ENCODE assay signal across 1 cellular context in the genomic region with DNA sequence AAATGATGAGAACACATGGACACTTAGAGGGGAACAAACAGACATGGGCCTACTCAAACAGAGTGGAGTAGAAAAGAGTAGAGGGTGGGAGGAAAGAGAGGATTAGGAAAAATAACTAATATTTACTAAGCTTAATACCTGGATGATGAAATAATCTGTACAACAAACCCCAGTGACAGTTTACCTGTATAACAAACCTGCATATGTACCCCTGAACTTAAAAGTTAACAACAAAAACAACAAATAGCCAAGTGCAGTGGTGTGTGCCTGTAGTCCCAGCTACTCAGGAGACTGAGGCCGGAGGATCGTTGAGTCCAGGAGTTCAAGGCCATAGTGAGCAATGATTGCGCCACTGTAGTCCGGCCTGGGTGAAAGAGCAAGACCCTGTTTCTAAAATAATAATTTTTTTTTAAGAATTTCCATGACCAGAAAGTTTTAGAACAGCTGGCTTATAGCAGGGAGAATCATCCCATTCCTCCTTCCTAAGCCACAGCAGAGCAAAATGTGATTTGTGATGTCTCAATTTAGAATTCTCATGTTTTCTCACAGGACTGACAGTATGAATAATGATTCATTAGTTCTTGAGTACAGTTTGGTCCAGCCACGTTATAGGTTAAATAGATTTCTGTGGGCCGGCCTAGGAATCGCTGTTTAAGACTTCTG.
TF ChIP-seq lines count a peak whose summit lies in the region.

No MANE protein-coding gene starts in this region.

TF ChIP-seq in HepG2, 621 proteins besides CTCF, POLR2A, EP300 and RAD21 (continued from another document and continues in another):
- TF ChIP-seq, protein P1, sequence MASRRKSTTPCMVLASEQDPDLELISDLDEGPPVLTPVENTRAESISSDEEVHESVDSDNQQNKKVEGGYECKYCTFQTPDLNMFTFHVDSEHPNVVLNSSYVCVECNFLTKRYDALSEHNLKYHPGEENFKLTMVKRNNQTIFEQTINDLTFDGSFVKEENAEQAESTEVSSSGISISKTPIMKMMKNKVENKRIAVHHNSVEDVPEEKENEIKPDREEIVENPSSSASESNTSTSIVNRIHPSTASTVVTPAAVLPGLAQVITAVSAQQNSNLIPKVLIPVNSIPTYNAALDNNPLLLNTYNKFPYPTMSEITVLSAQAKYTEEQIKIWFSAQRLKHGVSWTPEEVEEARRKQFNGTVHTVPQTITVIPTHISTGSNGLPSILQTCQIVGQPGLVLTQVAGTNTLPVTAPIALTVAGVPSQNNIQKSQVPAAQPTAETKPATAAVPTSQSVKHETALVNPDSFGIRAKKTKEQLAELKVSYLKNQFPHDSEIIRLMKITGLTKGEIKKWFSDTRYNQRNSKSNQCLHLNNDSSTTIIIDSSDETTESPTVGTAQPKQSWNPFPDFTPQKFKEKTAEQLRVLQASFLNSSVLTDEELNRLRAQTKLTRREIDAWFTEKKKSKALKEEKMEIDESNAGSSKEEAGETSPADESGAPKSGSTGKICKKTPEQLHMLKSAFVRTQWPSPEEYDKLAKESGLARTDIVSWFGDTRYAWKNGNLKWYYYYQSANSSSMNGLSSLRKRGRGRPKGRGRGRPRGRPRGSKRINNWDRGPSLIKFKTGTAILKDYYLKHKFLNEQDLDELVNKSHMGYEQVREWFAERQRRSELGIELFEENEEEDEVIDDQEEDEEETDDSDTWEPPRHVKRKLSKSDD (CRISPR knock-in tag; IDR thresholded peaks at IDR 0.05; ENCODE audit: low read depth), result no peak
- TF ChIP-seq, protein P2, sequence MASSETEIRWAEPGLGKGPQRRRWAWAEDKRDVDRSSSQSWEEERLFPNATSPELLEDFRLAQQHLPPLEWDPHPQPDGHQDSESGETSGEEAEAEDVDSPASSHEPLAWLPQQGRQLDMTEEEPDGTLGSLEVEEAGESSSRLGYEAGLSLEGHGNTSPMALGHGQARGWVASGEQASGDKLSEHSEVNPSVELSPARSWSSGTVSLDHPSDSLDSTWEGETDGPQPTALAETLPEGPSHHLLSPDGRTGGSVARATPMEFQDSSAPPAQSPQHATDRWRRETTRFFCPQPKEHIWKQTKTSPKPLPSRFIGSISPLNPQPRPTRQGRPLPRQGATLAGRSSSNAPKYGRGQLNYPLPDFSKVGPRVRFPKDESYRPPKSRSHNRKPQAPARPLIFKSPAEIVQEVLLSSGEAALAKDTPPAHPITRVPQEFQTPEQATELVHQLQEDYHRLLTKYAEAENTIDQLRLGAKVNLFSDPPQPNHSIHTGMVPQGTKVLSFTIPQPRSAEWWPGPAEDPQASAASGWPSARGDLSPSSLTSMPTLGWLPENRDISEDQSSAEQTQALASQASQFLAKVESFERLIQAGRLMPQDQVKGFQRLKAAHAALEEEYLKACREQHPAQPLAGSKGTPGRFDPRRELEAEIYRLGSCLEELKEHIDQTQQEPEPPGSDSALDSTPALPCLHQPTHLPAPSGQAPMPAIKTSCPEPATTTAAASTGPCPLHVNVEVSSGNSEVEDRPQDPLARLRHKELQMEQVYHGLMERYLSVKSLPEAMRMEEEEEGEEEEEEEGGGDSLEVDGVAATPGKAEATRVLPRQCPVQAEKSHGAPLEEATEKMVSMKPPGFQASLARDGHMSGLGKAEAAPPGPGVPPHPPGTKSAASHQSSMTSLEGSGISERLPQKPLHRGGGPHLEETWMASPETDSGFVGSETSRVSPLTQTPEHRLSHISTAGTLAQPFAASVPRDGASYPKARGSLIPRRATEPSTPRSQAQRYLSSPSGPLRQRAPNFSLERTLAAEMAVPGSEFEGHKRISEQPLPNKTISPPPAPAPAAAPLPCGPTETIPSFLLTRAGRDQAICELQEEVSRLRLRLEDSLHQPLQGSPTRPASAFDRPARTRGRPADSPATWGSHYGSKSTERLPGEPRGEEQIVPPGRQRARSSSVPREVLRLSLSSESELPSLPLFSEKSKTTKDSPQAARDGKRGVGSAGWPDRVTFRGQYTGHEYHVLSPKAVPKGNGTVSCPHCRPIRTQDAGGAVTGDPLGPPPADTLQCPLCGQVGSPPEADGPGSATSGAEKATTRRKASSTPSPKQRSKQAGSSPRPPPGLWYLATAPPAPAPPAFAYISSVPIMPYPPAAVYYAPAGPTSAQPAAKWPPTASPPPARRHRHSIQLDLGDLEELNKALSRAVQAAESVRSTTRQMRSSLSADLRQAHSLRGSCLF (CRISPR knock-in tag; IDR thresholded peaks at IDR 0.05; ENCODE audit: borderline replicate concordance), result no peak
- TF ChIP-seq DPF2 (CRISPR knock-in tag; IDR thresholded peaks at IDR 0.05; ENCODE audit: borderline replicate concordance, low read depth) (peak; percentile 80), MIER2 (CRISPR knock-in tag; IDR thresholded peaks at IDR 0.05) (no peak), TBL1XR1 (IDR thresholded peaks at IDR 0.05; ENCODE audit: borderline replicate concordance, low read length, partially characterized antibody) (no peak), MEIS1 (CRISPR knock-in tag; IDR thresholded peaks at IDR 0.05; ENCODE audit: borderline replicate concordance) (no peak), PRPF4 (IDR thresholded peaks at IDR 0.05; ENCODE audit: low read depth, low read length, poor library complexity, severe bottlenecking) (no peak), HNF4G (IDR thresholded peaks at IDR 0.05; ENCODE audit: borderline replicate concordance, low read depth, low read length) (peak; percentile 83), HNF4G (CRISPR knock-in tag; IDR thresholded peaks at IDR 0.05; ENCODE audit: borderline replicate concordance, low read depth) (peak; percentile 60; the same call in 1 of the 2 replicates), ZNF768 (CRISPR knock-in tag; IDR thresholded peaks at IDR 0.05) (no peak), ZMYM3 (CRISPR knock-in tag; IDR thresholded peaks at IDR 0.05) (peak; percentile 81; the same call in 1 of the 2 replicates), ZSCAN20 (CRISPR knock-in tag; IDR thresholded peaks at IDR 0.05; ENCODE audit: borderline replicate concordance) (no peak), RFX5 (IDR thresholded peaks at IDR 0.05; ENCODE audit: low read depth, low read length) (no peak), PRMT3 (CRISPR knock-in tag; IDR thresholded peaks at IDR 0.05; ENCODE audit: borderline replicate concordance, low read depth) (no peak), SMARCC2 (IDR thresholded peaks at IDR 0.05) (no peak), ZNF44 (CRISPR knock-in tag; IDR thresholded peaks at IDR 0.05) (no peak), AGO1 (IDR thresholded peaks at IDR 0.05; ENCODE audit: low read depth, low read length, poor library complexity, severe bottlenecking) (no peak), NKX3-1 (CRISPR knock-in tag; IDR thresholded peaks at IDR 0.05) (no peak), ZNF317 (CRISPR knock-in tag; IDR thresholded peaks at IDR 0.05) (no peak), KDM5A (IDR thresholded peaks at IDR 0.05; ENCODE audit: borderline replicate concordance, low read length) (no peak), ZNF460 (CRISPR knock-in tag; IDR thresholded peaks at IDR 0.05; ENCODE audit: borderline replicate concordance) (no peak), ARNT (IDR thresholded peaks at IDR 0.05) (no peak), ZNF143 (CRISPR knock-in tag; IDR thresholded peaks at IDR 0.05) (no peak), ZNF20 (CRISPR knock-in tag; IDR thresholded peaks at IDR 0.05) (no peak), ZNF782 (CRISPR knock-in tag; IDR thresholded peaks at IDR 0.05; ENCODE audit: borderline replicate concordance) (no peak), KLF15 (CRISPR knock-in tag; IDR thresholded peaks at IDR 0.05; ENCODE audit: borderline replicate concordance) (no peak), SPEN (CRISPR knock-in tag; IDR thresholded peaks at IDR 0.05; ENCODE audit: low read depth) (no peak), ERF (CRISPR knock-in tag; IDR thresholded peaks at IDR 0.05) (peak; percentile 46; the same call in 1 of the 2 replicates), ZNF878 (CRISPR knock-in tag; IDR thresholded peaks at IDR 0.05) (no peak)
- TF ChIP-seq, protein P3, sequence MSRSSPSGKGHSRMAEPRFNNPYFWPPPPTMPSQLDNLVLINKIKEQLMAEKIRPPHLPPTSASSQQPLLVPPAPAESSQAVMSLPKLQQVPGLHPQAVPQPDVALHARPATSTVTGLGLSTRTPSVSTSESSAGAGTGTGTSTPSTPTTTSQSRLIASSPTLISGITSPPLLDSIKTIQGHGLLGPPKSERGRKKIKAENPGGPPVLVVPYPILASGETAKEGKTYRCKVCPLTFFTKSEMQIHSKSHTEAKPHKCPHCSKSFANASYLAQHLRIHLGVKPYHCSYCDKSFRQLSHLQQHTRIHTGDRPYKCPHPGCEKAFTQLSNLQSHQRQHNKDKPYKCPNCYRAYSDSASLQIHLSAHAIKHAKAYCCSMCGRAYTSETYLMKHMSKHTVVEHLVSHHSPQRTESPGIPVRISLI (CRISPR knock-in tag; IDR thresholded peaks at IDR 0.05; ENCODE audit: borderline replicate concordance), result peak; percentile 55; the same call in 1 of the 2 replicates
- TF ChIP-seq, protein P4, sequence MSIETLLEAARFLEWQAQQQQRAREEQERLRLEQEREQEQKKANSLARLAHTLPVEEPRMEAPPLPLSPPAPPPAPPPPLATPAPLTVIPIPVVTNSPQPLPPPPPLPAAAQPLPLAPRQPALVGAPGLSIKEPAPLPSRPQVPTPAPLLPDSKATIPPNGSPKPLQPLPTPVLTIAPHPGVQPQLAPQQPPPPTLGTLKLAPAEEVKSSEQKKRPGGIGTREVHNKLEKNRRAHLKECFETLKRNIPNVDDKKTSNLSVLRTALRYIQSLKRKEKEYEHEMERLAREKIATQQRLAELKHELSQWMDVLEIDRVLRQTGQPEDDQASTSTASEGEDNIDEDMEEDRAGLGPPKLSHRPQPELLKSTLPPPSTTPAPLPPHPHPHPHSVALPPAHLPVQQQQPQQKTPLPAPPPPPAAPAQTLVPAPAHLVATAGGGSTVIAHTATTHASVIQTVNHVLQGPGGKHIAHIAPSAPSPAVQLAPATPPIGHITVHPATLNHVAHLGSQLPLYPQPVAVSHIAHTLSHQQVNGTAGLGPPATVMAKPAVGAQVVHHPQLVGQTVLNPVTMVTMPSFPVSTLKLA (IDR thresholded peaks at IDR 0.05), result no peak
- TF ChIP-seq, protein P5, sequence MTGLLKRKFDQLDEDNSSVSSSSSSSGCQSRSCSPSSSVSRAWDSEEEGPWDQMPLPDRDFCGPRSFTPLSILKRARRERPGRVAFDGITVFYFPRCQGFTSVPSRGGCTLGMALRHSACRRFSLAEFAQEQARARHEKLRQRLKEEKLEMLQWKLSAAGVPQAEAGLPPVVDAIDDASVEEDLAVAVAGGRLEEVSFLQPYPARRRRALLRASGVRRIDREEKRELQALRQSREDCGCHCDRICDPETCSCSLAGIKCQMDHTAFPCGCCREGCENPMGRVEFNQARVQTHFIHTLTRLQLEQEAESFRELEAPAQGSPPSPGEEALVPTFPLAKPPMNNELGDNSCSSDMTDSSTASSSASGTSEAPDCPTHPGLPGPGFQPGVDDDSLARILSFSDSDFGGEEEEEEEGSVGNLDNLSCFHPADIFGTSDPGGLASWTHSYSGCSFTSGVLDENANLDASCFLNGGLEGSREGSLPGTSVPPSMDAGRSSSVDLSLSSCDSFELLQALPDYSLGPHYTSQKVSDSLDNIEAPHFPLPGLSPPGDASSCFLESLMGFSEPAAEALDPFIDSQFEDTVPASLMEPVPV (CRISPR knock-in tag; IDR thresholded peaks at IDR 0.05), result no peak
- TF ChIP-seq, protein P6, sequence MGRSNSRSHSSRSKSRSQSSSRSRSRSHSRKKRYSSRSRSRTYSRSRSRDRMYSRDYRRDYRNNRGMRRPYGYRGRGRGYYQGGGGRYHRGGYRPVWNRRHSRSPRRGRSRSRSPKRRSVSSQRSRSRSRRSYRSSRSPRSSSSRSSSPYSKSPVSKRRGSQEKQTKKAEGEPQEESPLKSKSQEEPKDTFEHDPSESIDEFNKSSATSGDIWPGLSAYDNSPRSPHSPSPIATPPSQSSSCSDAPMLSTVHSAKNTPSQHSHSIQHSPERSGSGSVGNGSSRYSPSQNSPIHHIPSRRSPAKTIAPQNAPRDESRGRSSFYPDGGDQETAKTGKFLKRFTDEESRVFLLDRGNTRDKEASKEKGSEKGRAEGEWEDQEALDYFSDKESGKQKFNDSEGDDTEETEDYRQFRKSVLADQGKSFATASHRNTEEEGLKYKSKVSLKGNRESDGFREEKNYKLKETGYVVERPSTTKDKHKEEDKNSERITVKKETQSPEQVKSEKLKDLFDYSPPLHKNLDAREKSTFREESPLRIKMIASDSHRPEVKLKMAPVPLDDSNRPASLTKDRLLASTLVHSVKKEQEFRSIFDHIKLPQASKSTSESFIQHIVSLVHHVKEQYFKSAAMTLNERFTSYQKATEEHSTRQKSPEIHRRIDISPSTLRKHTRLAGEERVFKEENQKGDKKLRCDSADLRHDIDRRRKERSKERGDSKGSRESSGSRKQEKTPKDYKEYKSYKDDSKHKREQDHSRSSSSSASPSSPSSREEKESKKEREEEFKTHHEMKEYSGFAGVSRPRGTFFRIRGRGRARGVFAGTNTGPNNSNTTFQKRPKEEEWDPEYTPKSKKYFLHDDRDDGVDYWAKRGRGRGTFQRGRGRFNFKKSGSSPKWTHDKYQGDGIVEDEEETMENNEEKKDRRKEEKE (IDR thresholded peaks at IDR 0.05), result no peak
- TF ChIP-seq, protein P7, sequence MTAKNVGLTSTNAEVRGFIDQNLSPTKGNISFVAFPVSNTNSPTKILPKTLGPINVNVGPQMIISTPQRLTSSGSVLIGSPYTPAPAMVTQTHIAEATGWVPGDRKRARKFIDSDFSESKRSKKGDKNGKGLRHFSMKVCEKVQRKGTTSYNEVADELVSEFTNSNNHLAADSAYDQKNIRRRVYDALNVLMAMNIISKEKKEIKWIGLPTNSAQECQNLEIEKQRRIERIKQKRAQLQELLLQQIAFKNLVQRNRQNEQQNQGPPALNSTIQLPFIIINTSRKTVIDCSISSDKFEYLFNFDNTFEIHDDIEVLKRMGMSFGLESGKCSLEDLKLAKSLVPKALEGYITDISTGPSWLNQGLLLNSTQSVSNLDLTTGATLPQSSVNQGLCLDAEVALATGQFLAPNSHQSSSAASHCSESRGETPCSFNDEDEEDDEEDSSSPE (CRISPR knock-in tag; IDR thresholded peaks at IDR 0.05), result no peak; the same call in 1 of the 2 replicates
- TF ChIP-seq, protein P8, sequence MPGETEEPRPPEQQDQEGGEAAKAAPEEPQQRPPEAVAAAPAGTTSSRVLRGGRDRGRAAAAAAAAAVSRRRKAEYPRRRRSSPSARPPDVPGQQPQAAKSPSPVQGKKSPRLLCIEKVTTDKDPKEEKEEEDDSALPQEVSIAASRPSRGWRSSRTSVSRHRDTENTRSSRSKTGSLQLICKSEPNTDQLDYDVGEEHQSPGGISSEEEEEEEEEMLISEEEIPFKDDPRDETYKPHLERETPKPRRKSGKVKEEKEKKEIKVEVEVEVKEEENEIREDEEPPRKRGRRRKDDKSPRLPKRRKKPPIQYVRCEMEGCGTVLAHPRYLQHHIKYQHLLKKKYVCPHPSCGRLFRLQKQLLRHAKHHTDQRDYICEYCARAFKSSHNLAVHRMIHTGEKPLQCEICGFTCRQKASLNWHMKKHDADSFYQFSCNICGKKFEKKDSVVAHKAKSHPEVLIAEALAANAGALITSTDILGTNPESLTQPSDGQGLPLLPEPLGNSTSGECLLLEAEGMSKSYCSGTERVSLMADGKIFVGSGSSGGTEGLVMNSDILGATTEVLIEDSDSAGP (CRISPR knock-in tag; IDR thresholded peaks at IDR 0.05; ENCODE audit: borderline replicate concordance), result no peak
- TF ChIP-seq, protein P9, sequence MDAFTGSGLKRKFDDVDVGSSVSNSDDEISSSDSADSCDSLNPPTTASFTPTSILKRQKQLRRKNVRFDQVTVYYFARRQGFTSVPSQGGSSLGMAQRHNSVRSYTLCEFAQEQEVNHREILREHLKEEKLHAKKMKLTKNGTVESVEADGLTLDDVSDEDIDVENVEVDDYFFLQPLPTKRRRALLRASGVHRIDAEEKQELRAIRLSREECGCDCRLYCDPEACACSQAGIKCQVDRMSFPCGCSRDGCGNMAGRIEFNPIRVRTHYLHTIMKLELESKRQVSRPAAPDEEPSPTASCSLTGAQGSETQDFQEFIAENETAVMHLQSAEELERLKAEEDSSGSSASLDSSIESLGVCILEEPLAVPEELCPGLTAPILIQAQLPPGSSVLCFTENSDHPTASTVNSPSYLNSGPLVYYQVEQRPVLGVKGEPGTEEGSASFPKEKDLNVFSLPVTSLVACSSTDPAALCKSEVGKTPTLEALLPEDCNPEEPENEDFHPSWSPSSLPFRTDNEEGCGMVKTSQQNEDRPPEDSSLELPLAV (CRISPR knock-in tag; conservative IDR thresholded peaks at IDR 0.05; ENCODE audit: low read depth), result no peak
